Comparison of ENCODE assay signal across 22 cellular contexts in genomic region chr12:123597100-123597499, GRCh38. TPM values are rescaled to one million over a fixed set of nuclear protein-coding genes. Genes with fewer than 3 reads are reported as not detected.
DNase-seq lines count a peak whose midpoint lies in the region; TF ChIP-seq lines count a peak whose summit lies in the region.
"Had no signal": no experiment of that assay in that cellular context is flagged by ENCODE, and none has a peak within 500 bp of the region (broad histone marks: within the 10 kb centered on the region; RNA-seq: fewer than 3 reads in every experiment).

No MANE protein-coding gene starts in this region.

- peaks cover 60% of the 10 kb centered on the region for H3K36me3 Mint-ChIP-seq in Calu3 (ENCODE audit: insufficient read depth, unreplicated experiment)
- peaks cover 10 to 46% of the 10 kb centered on the region in 2 donors for H3K36me3 Mint-ChIP-seq in CD4-positive, alpha-beta memory T cell

- H3K9me3 ChIP-seq in mammary epithelial cell (replicated peaks; ENCODE audit: insufficient read depth, low read length), result no peaks in the 10 kb centered on the region
- no peaks in the 10 kb centered on the region for H3K9me3 ChIP-seq in CD4-positive, alpha-beta memory T cell (ENCODE audit: control insufficient read depth in 1 of 2, low read length in 2 of 2)
- H3K9me3 ChIP-seq: esophagus squamous epithelium, lower lobe of right lung, ovary, tibial nerve had no signal

- H3K4me3 Mint-ChIP-seq in Calu3 (ENCODE audit: low read depth, unreplicated experiment), result no peak overlapping the region
- no peak overlapping the region for H3K4me3 Mint-ChIP-seq in CD4-positive, alpha-beta memory T cell
- H3K4me3 Mint-ChIP-seq: activated CD4-positive, alpha-beta T cell treated with anti-CD3 and anti-CD28 coated beads for 36 hours; CD8-positive, alpha-beta T cell; nephron had no signal

- no peak overlapping the region for H3K9ac ChIP-seq in mammary epithelial cell (ENCODE audit: insufficient read depth, low read length)

- no peak overlapping the region for H3K4me3 ChIP-seq in mammary epithelial cell (replicated peaks in 1 of 3; ENCODE audit: insufficient read depth in 1 of 3, low read depth in 2 of 3, low read length in 3 of 3)
- H3K4me3 ChIP-seq in CD4-positive, alpha-beta memory T cell (ENCODE audit: low read length in 2 of 2), result no peak overlapping the region
- H3K4me3 ChIP-seq: esophagus squamous epithelium, lower lobe of right lung, ovary, tibial nerve had no signal

- no peaks in the 10 kb centered on the region for H3K9me3 Mint-ChIP-seq in Calu3 (ENCODE audit: low read depth, unreplicated experiment)
- H3K9me3 Mint-ChIP-seq in CD4-positive, alpha-beta memory T cell, result no peaks in the 10 kb centered on the region
- H3K9me3 Mint-ChIP-seq: CD8-positive, alpha-beta T cell; nephron had no signal

- POLR2A ChIA-PET in CD4-positive, alpha-beta memory T cell (lab: Charles Lee; ENCODE audit: partially characterized antibody), result interaction anchor here (1.1 to 2.3 kb wide), 2 partner anchors 9 to 14 kb away, joined by 3 to 7 read pairs; partner anchors contain the start of gene TMED2

- CTCF ChIA-PET in Calu3 (lab: Charles Lee), result no interaction called here
- CTCF ChIA-PET in mammary epithelial cell (lab: Charles Lee; ENCODE audit: low non-redundant PET), result interaction anchor here (1.1 kb wide), 1 partner anchor 755 kb away, joined by 5 read pairs; no protein-coding TSS in a partner anchor
- CTCF ChIA-PET in CD4-positive, alpha-beta memory T cell (lab: Charles Lee; ENCODE audit: partially characterized antibody), result interaction anchor here (0.9 kb wide), 1 partner anchor 14 kb away, joined by 3 read pairs; no protein-coding TSS in a partner anchor

- no peak overlapping the region for H2AFZ ChIP-seq in mammary epithelial cell (ENCODE audit: low read depth, low read length)

- no peaks in the 10 kb centered on the region for H3K27me3 Mint-ChIP-seq in Calu3 (ENCODE audit: unreplicated experiment)
- no peaks in the 10 kb centered on the region for H3K27me3 Mint-ChIP-seq in CD4-positive, alpha-beta memory T cell
- H3K27me3 Mint-ChIP-seq: activated CD4-positive, alpha-beta T cell treated with anti-CD3 and anti-CD28 coated beads for 36 hours had no signal

- no peaks in the 10 kb centered on the region for H3K27me3 ChIP-seq in mammary epithelial cell (ENCODE audit: insufficient read depth, low read length)
- H3K27me3 ChIP-seq in CD4-positive, alpha-beta memory T cell (ENCODE audit: insufficient read depth, low read length), result no peaks in the 10 kb centered on the region
- H3K27me3 ChIP-seq: esophagus squamous epithelium, ovary, tibial nerve had no signal

- 94% methylated on average over 3 of the region's 3 CpGs for WGBS in mammary epithelial cell (ENCODE audit: low coverage, missing lambda C conversion rate)

- H3K4me1 Mint-ChIP-seq in Calu3 (ENCODE audit: low read depth, unreplicated experiment), result peaks cover 12% of the 10 kb centered on the region
- peaks cover 13 to 28% (median 20%) of the 10 kb centered on the region in 4 donors for H3K4me1 Mint-ChIP-seq in CD4-positive, alpha-beta memory T cell

- in situ Hi-C loops in mammary epithelial cell (cut with MboI; ENCODE audit: low sequenced_read_pairs in 2 of 2), result no loop called here

- BruUV-seq in Calu3 (replicated peaks; lab: Mats Ljungman, UMichigan), result TSS peak; percentile 58
- BruUV-seq in mammary epithelial cell (replicated peaks; lab: Mats Ljungman, UMichigan), result TSS peak; percentile 55

- no peaks in the 10 kb centered on the region for H4K20me1 ChIP-seq in mammary epithelial cell (ENCODE audit: insufficient read depth, low read length)

- dilution Hi-C loops in mammary epithelial cell (cut with HindIII; ENCODE audit: low sequenced_read_pairs), result no loop called here

- no peak overlapping the region for H3K4me2 ChIP-seq in mammary epithelial cell (ENCODE audit: insufficient read depth, low read depth, low read length)

- peaks cover 25% of the 10 kb centered on the region for H3K36me3 ChIP-seq in mammary epithelial cell (ENCODE audit: insufficient read depth, low read length)
- peaks cover 25% of the 10 kb centered on the region for H3K36me3 ChIP-seq in CD4-positive, alpha-beta memory T cell (ENCODE audit: insufficient read depth, low read length)
- H3K36me3 ChIP-seq: ovary had no signal

- H3K4me1 ChIP-seq in mammary epithelial cell (ENCODE audit: insufficient read depth, low read length), result no peaks in the 10 kb centered on the region
- peaks cover 16% of the 10 kb centered on the region for H3K4me1 ChIP-seq in CD4-positive, alpha-beta memory T cell (ENCODE audit: insufficient read depth, low read length)

- H3K27ac ChIP-seq in mammary epithelial cell (ENCODE audit: insufficient read depth, low read depth, low read length), result no peak overlapping the region
- no peak overlapping the region for H3K27ac ChIP-seq in CD4-positive, alpha-beta memory T cell (ENCODE audit: low read depth, low read length)
- H3K27ac ChIP-seq: esophagus squamous epithelium, lower lobe of right lung, ovary, tibial nerve had no signal

- DNase-seq in activated CD8-positive, alpha-beta memory T cell treated with anti-CD3 and anti-CD28 coated beads, Interleukin-2, amount 50 U/mL, for 48 hours, result peak; percentile 18
- no peak for DNase-seq in activated CD8-positive, alpha-beta memory T cell treated with anti-CD3 and anti-CD28 coated beads, Interleukin-2, amount 50 U/mL, for 4 hours
- DNase-seq in Calu3 (no peak), mammary epithelial cell (no peak), HCEC 1CT (no peak)
- no peak for DNase-seq in CD4-positive, alpha-beta memory T cell
- DNase-seq: activated CD4-positive, alpha-beta T cell treated with anti-CD3 and anti-CD28 coated beads for 36 hours; CD8-positive, alpha-beta T cell; esophagus squamous epithelium; foreskin melanocyte; lower lobe of right lung; NCI-H1694 treated with DMSO at 0.1 percent for 48 hours; NCI-H2171; NCI-H510A; OCI-M1; ovary; retina; small intestine; stimulated activated CD4-positive, alpha-beta T cell treated with anti-CD3 and anti-CD28 coated beads, Interleukin-1b, Interleukin-23, amount 100 ng/mL, for 48 hours; T-helper 2 cell had no signal

- TF ChIP-seq CTCF in Calu3 (IDR thresholded peaks at IDR 0.05; ENCODE audit: unreplicated experiment) (no peak), mammary epithelial cell (conservative IDR thresholded peaks at IDR 0.05 in 1 of 2, IDR thresholded peaks at IDR 0.05 in 1 of 2; ENCODE audit: extremely low read depth in 1 of 2, insufficient read depth in 1 of 2, low read depth in 1 of 2, low read length in 2 of 2) (no peak)

- no peak overlapping the region for H3K27ac Mint-ChIP-seq in Calu3 (ENCODE audit: unreplicated experiment)
- peak overlapping the region in 1 of 7 donors; percentile 27 for H3K27ac Mint-ChIP-seq in CD4-positive, alpha-beta memory T cell
- H3K27ac Mint-ChIP-seq: CD8-positive, alpha-beta T cell; nephron had no signal

- intact Hi-C loops in Calu3 (cut with micrococcal nuclease; ENCODE audit: unreplicated experiment), result no loop called here
- intact Hi-C loops in mammary epithelial cell (cut with micrococcal nuclease), result no loop called here
- intact Hi-C loops in CD4-positive, alpha-beta memory T cell (cut with micrococcal nuclease), result no loop called here

- peaks cover 61% of the 10 kb centered on the region for H3K79me2 ChIP-seq in mammary epithelial cell (ENCODE audit: insufficient read depth, low read length)

RNA-seq across cellular contexts. Expression of gene DDX55, which starts 4.8 kb away (rescaled TPM):
- total RNA-seq in Calu3 (2022), result 52.7 TPM in 2 replicates
- total RNA-seq in mammary epithelial cell, result 10 to 100 TPM; 19.5 to 25.8 TPM
- polyA plus RNA-seq in mammary epithelial cell, result 21.6 TPM
- 16.5 TPM for polyA minus RNA-seq in mammary epithelial cell
- total RNA-seq in CD4-positive, alpha-beta memory T cell, result 10 to 100 TPM; 50.5 to 58.7 TPM
- 10 to 100 TPM; 19.4 to 22.4 TPM for polyA plus RNA-seq in CD4-positive, alpha-beta memory T cell

RNA-seq across cellular contexts. Expression of gene TMED2, which starts 12.7 kb away (rescaled TPM):
- total RNA-seq in Calu3 (2022) (459 and 461 TPM in 2 replicates), mammary epithelial cell (100 to 1,000 TPM; 276 to 316 TPM)
- polyA plus RNA-seq in mammary epithelial cell, result 136 TPM
- 83.8 TPM for polyA minus RNA-seq in mammary epithelial cell
- total RNA-seq in CD4-positive, alpha-beta memory T cell, result 100 to 1,000 TPM; 141 to 142 TPM
- 100 to 1,000 TPM; 308 to 640 TPM for polyA plus RNA-seq in CD4-positive, alpha-beta memory T cell

RNA-seq across cellular contexts. Expression of gene EIF2B1, which starts 36.4 kb away (rescaled TPM):
- total RNA-seq in Calu3 (2022) (57.0 and 63.6 TPM in 2 replicates), mammary epithelial cell (10 to 100 TPM; 32.0 to 42.5 TPM)
- 29.6 TPM for polyA plus RNA-seq in mammary epithelial cell
- 11.9 TPM for polyA minus RNA-seq in mammary epithelial cell
- 10 to 100 TPM; 50.3 to 51.2 TPM for total RNA-seq in CD4-positive, alpha-beta memory T cell
- 10 to 100 TPM; 57.7 to 87.9 TPM for polyA plus RNA-seq in CD4-positive, alpha-beta memory T cell

RNA-seq across cellular contexts. Expression of gene GTF2H3, which starts 36.5 kb away (rescaled TPM):
- 59.8 and 66.5 TPM in 2 replicates for total RNA-seq in Calu3 (2022)
- 10 to 100 TPM; 58.7 to 64.9 TPM for total RNA-seq in mammary epithelial cell
- 46.4 TPM for polyA plus RNA-seq in mammary epithelial cell
- polyA minus RNA-seq in mammary epithelial cell, result 38.3 TPM
- 10 to 100 TPM; 18.9 to 24.6 TPM for total RNA-seq in CD4-positive, alpha-beta memory T cell
- polyA plus RNA-seq in CD4-positive, alpha-beta memory T cell, result 10 to 100 TPM; 25.8 to 30.7 TPM
